In the genomic region with DNA sequence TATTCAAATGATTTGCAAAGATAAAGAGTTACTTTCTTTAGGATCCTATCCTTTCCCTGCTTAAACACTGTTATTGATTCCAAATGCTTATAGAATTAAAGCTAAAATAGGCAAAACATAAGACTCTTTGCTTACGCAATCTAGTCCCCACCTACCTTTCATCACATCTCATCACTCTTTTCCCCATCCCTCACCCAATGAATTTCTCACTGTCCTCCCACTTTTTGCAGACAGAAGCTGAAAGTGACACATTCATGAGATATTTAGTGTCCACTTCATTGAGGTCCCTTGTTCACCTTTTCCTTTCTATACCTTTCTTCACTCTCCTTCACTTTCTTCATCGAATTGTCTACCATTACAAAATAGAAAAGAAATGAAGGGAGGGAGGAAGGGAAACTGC, we compare ENCODE assay signal across 8 cellular contexts. TPM values are rescaled to one million over a fixed set of nuclear protein-coding genes. Genes with fewer than 3 reads are reported as not detected.
A peak's percentile ranks its signal among the peaks of the same experiment; 100 is the strongest.
DNase-seq lines count a peak whose midpoint lies in the region; ATAC-seq and TF ChIP-seq lines count a peak whose summit lies in the region.

No MANE protein-coding gene starts in this region.

- POLR2A ChIA-PET in OCI-LY7 (lab: Charles Lee): no interaction called here

- no peak for DNase-seq in activated CD4-positive, alpha-beta T cell treated with anti-CD3 and anti-CD28 coated beads, Interleukin-2, amount 10 ng/mL, durations not matched to agents 24 days and 14 days
- no peak for DNase-seq in activated CD4-positive, alpha-beta T cell treated with anti-CD3 and anti-CD28 coated beads for 1 hour
- DNase-seq in OCI-LY7 (ENCODE audit: low spot score): no peak
- DNase-seq in foreskin fibroblast: peak in 1 of 2 donors; percentile 0
- no peak for DNase-seq in stimulated activated effector memory CD8-positive, alpha-beta T cell treated with anti-CD3 and anti-CD28 coated beads, Interleukin-12 subunit alpha, Interleukin-12 subunit beta, amount 100 ng/mL, for 72 hours (ENCODE audit: low spot score in 2 of 2)
- no peak for DNase-seq in A172 (ENCODE audit: low spot score)
- no peak for DNase-seq in DMS79 treated with DMSO at 0.1 percent for 48 hours (lab: John Stamatoyannopoulos, UW)

- peak overlapping the region; percentile 72 for H2AFZ ChIP-seq in OCI-LY7 (ENCODE audit: low read length)

- no peak overlapping the region for H3K27ac ChIP-seq in OCI-LY7 (ENCODE audit: low read depth, low read length, poor library complexity, severe bottlenecking)

- H3K4me1 Mint-ChIP-seq in activated CD4-positive, alpha-beta T cell treated with anti-CD3 and anti-CD28 coated beads, Interleukin-2, amount 10 ng/mL, durations not matched to agents 24 days and 14 days: peaks cover 11% of the 10 kb centered on the region
- peaks cover 9% of the 10 kb centered on the region for H3K4me1 Mint-ChIP-seq in stimulated activated effector memory CD8-positive, alpha-beta T cell treated with anti-CD3 and anti-CD28 coated beads, Interleukin-12 subunit alpha, Interleukin-12 subunit beta, amount 100 ng/mL, for 72 hours

- H3K27ac Mint-ChIP-seq in activated CD4-positive, alpha-beta T cell treated with anti-CD3 and anti-CD28 coated beads, Interleukin-2, amount 10 ng/mL, durations not matched to agents 24 days and 14 days: no peak overlapping the region
- no peak overlapping the region for H3K27ac Mint-ChIP-seq in stimulated activated effector memory CD8-positive, alpha-beta T cell treated with anti-CD3 and anti-CD28 coated beads, Interleukin-12 subunit alpha, Interleukin-12 subunit beta, amount 100 ng/mL, for 72 hours

- TF ChIP-seq CTCF in OCI-LY7 (conservative IDR thresholded peaks at IDR 0.05; ENCODE audit: low read length): no peak
- TF ChIP-seq CTCF in foreskin fibroblast (IDR thresholded peaks at IDR 0.05; ENCODE audit: low read depth, low read length): no peak

- BruUV-seq in OCI-LY7 (replicated peaks; lab: Mats Ljungman, UMichigan): no TSS peak

- no peaks in the 10 kb centered on the region for H3K9me3 Mint-ChIP-seq in activated CD4-positive, alpha-beta T cell treated with anti-CD3 and anti-CD28 coated beads, Interleukin-2, amount 10 ng/mL, durations not matched to agents 24 days and 14 days
- no peaks in the 10 kb centered on the region for H3K9me3 Mint-ChIP-seq in stimulated activated effector memory CD8-positive, alpha-beta T cell treated with anti-CD3 and anti-CD28 coated beads, Interleukin-12 subunit alpha, Interleukin-12 subunit beta, amount 100 ng/mL, for 72 hours

- H3K4me2 ChIP-seq in OCI-LY7 (ENCODE audit: low read length): peak overlapping the region; percentile 79

- intact Hi-C loops in activated CD4-positive, alpha-beta T cell treated with anti-CD3 and anti-CD28 coated beads, Interleukin-2, amount 10 ng/mL, durations not matched to agents 24 days and 14 days (cut with micrococcal nuclease): no loop called here
- intact Hi-C loops in OCI-LY7 (cut with micrococcal nuclease; ENCODE audit: unreplicated experiment): no loop called here

- no peaks in the 10 kb centered on the region for H3K36me3 Mint-ChIP-seq in activated CD4-positive, alpha-beta T cell treated with anti-CD3 and anti-CD28 coated beads, Interleukin-2, amount 10 ng/mL, durations not matched to agents 24 days and 14 days (ENCODE audit: low read depth)
- H3K36me3 Mint-ChIP-seq in stimulated activated effector memory CD8-positive, alpha-beta T cell treated with anti-CD3 and anti-CD28 coated beads, Interleukin-12 subunit alpha, Interleukin-12 subunit beta, amount 100 ng/mL, for 72 hours: no peaks in the 10 kb centered on the region

- CTCF ChIA-PET in OCI-LY7 (lab: Charles Lee; ENCODE audit: unreplicated experiment): no interaction called here

- no peaks in the 10 kb centered on the region; the same call in 1 of the 2 replicates for H3K36me3 ChIP-seq in OCI-LY7 (ENCODE audit: insufficient read depth, low read length)

- no peaks in the 10 kb centered on the region for H3K9me2 ChIP-seq in OCI-LY7 (ENCODE audit: insufficient read depth, low read length)

- peaks cover 26% of the 10 kb centered on the region for H3K79me2 ChIP-seq in OCI-LY7 (ENCODE audit: insufficient read depth, low read depth, low read length)

- no peak for ATAC-seq in stimulated activated effector memory CD8-positive, alpha-beta T cell treated with anti-CD3 and anti-CD28 coated beads, Interleukin-12 subunit alpha, Interleukin-12 subunit beta, amount 100 ng/mL, for 72 hours
- no peak for ATAC-seq in GM18498 (IDR thresholded peaks at IDR 0.05; ENCODE audit: unreplicated experiment)

- H3K4me1 ChIP-seq in OCI-LY7 (ENCODE audit: insufficient read depth, low read length, poor library complexity, severe bottlenecking): peaks cover 3% of the 10 kb centered on the region

- H3K9me3 ChIP-seq in OCI-LY7 (ENCODE audit: low read length): no peaks in the 10 kb centered on the region

- peak overlapping the region; percentile 84 for H3K4me3 Mint-ChIP-seq in activated CD4-positive, alpha-beta T cell treated with anti-CD3 and anti-CD28 coated beads, Interleukin-2, amount 10 ng/mL, durations not matched to agents 24 days and 14 days
- peak overlapping the region; percentile 76 for H3K4me3 Mint-ChIP-seq in stimulated activated effector memory CD8-positive, alpha-beta T cell treated with anti-CD3 and anti-CD28 coated beads, Interleukin-12 subunit alpha, Interleukin-12 subunit beta, amount 100 ng/mL, for 72 hours

- peaks cover 24% of the 10 kb centered on the region for H3K27me3 Mint-ChIP-seq in activated CD4-positive, alpha-beta T cell treated with anti-CD3 and anti-CD28 coated beads, Interleukin-2, amount 10 ng/mL, durations not matched to agents 24 days and 14 days

- no peaks in the 10 kb centered on the region for H4K20me1 ChIP-seq in OCI-LY7 (ENCODE audit: insufficient read depth, low read length)

- peak overlapping the region; percentile 87 for H3K4me3 ChIP-seq in OCI-LY7 (ENCODE audit: low read depth, low read length, poor library complexity, severe bottlenecking)
- peak overlapping the region; percentile 47 to 62 for H3K4me3 ChIP-seq in foreskin fibroblast (ENCODE audit: low read depth in 1 of 2, low read length in 2 of 2)

RNA-seq across cellular contexts. Expression of gene SATL1, which starts 0.4 kb away (rescaled TPM):
- not detected in 2 replicates for total RNA-seq in activated CD4-positive, alpha-beta T cell treated with anti-CD3 and anti-CD28 coated beads, Interleukin-2, amount 10 ng/mL, durations not matched to agents 24 days and 14 days
- total RNA-seq in OCI-LY7 (2014; rRNA removed; shearing (Covaris generic)): 0.08 TPM in 1 of 2 replicates, not detected in the other
- total RNA-seq in OCI-LY7 (2022): 0.17 TPM in 1 of 2 replicates, not detected in the other
- total RNA-seq in A172 (2014; rRNA removed; shearing (Covaris generic)): not detected in 2 replicates

RNA-seq across cellular contexts. Expression of gene ZNF711, which starts 0.6 kb away (rescaled TPM):
- 0.12 TPM in 2 replicates for total RNA-seq in activated CD4-positive, alpha-beta T cell treated with anti-CD3 and anti-CD28 coated beads, Interleukin-2, amount 10 ng/mL, durations not matched to agents 24 days and 14 days
- 8.0 and 10.0 TPM in 2 replicates for total RNA-seq in OCI-LY7 (2014; rRNA removed; shearing (Covaris generic))
- total RNA-seq in OCI-LY7 (2022): 12.3 and 14.6 TPM in 2 replicates
- total RNA-seq in A172 (2014; rRNA removed; shearing (Covaris generic)): not detected in 2 replicates
